Comparison of ENCODE assay signal across 10 cellular contexts in genomic region chr3:64945171-64945684, GRCh38.
A peak's percentile ranks its signal among the peaks of the same experiment; 100 is the strongest.
DNase-seq lines count a peak whose midpoint lies in the region; ATAC-seq, FAIRE-seq and TF ChIP-seq lines count a peak whose summit lies in the region.
"Had no signal": no experiment of that assay in that cellular context is flagged by ENCODE, and none has a peak within 500 bp of the region (broad histone marks: within the 10 kb centered on the region; RNA-seq: fewer than 3 reads in every experiment).

No MANE protein-coding gene starts in this region.

- FAIRE-seq in K562 (lab: Jason Lieb, UNC), result no peak

- H2AFZ ChIP-seq in K562 (ENCODE audit: low read depth, low read length) (peak overlapping the region; percentile 79), OCI-LY7 (ENCODE audit: low read length) (no peak overlapping the region)

- DNase-seq in HEK293T (ENCODE audit: extremely low spot score) (no peak), K562 (ENCODE audit: extremely low read depth in 1 of 4, low spot score in 3 of 4) (peak in 2 of 4 experiments; percentile 3 to 8), iPS DF 6.9 (ENCODE audit: low read depth, low spot score) (peak; percentile 20), renal cortical epithelial cell (ENCODE audit: low read depth) (peak; percentile 36), HPDE6-E6E7 (ENCODE audit: extremely low spot score) (no peak), NCI-H526 treated with DMSO at 0.1 percent for 48 hours (lab: John Stamatoyannopoulos, UW) (no peak), OCI-LY7 (ENCODE audit: low spot score) (no peak)
- DNase-seq in activated T-cell treated with anti-CD3 and anti-CD28 coated beads, Interleukin-2, amount 50 U/mL, for 48 hours, result no peak
- DNase-seq: cerebellar nuclear complex had no signal

- H3K9me1 ChIP-seq in K562 (ENCODE audit: control insufficient read depth, insufficient read depth, low read length), result no peaks in the 10 kb centered on the region

- TF ChIP-seq CTCF in K562 (IDR thresholded peaks at IDR 0.05 in 2 of 3, conservative IDR thresholded peaks at IDR 0.05 in 1 of 3; ENCODE audit: insufficient read depth in 2 of 3, low read depth in 1 of 3, low read length in 3 of 3), result no peak
- no peak for TF ChIP-seq CTCF in OCI-LY7 (conservative IDR thresholded peaks at IDR 0.05; ENCODE audit: low read length)

- peaks cover 0 to 2% of the 10 kb centered on the region in 2 experiments; a peak in 2 of 5 replicates for H3K4me1 ChIP-seq in K562 (replicated peaks in 1 of 2; ENCODE audit: control insufficient read depth in 2 of 2, insufficient read depth in 2 of 2, low read length in 2 of 2)
- H3K4me1 ChIP-seq in iPS DF 6.9 (ENCODE audit: control insufficient read depth, insufficient read depth, low read length), result peaks cover 2% of the 10 kb centered on the region; the same call in 1 of the 2 replicates
- H3K4me1 ChIP-seq in OCI-LY7 (ENCODE audit: insufficient read depth, low read length, poor library complexity, severe bottlenecking), result no peaks in the 10 kb centered on the region

- POLR2A ChIA-PET in HEK293T (lab: Yijun Ruan, JAX), result no interaction called here
- POLR2A ChIA-PET in K562 (lab: Yijun Ruan, JAX), result no interaction called here
- POLR2A ChIA-PET in OCI-LY7 (lab: Charles Lee), result interaction anchor here (0.6 kb wide), 1 partner anchor 907 kb away, joined by 3 read pairs; no protein-coding TSS in a partner anchor

- H3K27ac ChIP-seq in K562 (ENCODE audit: extremely low read depth, low read depth, low read length) (no peak overlapping the region), iPS DF 6.9 (ENCODE audit: low read length) (no peak overlapping the region), OCI-LY7 (ENCODE audit: low read depth, low read length, poor library complexity, severe bottlenecking) (no peak overlapping the region)
- H3K27ac ChIP-seq: KMS-11 had no signal

- no TSS peak for BruUV-seq in K562 (replicated peaks; lab: Mats Ljungman, UMichigan)
- no TSS peak for BruUV-seq in OCI-LY7 (replicated peaks; lab: Mats Ljungman, UMichigan)

- TF ChIP-seq EP300 in K562 (IDR thresholded peaks at IDR 0.05; ENCODE audit: low read length), result no peak

- H3K4me3 ChIP-seq in K562 (no peak overlapping the region), iPS DF 6.9 (ENCODE audit: low read length) (no peak overlapping the region), OCI-LY7 (ENCODE audit: low read depth, low read length, poor library complexity, severe bottlenecking) (no peak overlapping the region)

- in situ Hi-C loops in K562 (cut with MboI), result no loop called here

- H3K79me2 ChIP-seq in K562 (ENCODE audit: control insufficient read depth, insufficient read depth, low read length) (no peaks in the 10 kb centered on the region), OCI-LY7 (ENCODE audit: insufficient read depth, low read depth, low read length) (no peaks in the 10 kb centered on the region)

- no peaks in the 10 kb centered on the region for H3K9me3 ChIP-seq in K562 (replicated peaks; ENCODE audit: control insufficient read depth, insufficient read depth, low read depth, low read length)
- no peaks in the 10 kb centered on the region for H3K9me3 ChIP-seq in iPS DF 6.9 (ENCODE audit: control insufficient read depth, insufficient read depth, low read length)
- H3K9me3 ChIP-seq in OCI-LY7 (ENCODE audit: low read length), result no peaks in the 10 kb centered on the region

- intact Hi-C loops in K562 (cut with micrococcal nuclease), result no loop called here
- intact Hi-C loops in OCI-LY7 (cut with micrococcal nuclease; ENCODE audit: unreplicated experiment), result no loop called here

- 29% methylated on average over 6 of the region's 6 CpGs for WGBS in K562 (ENCODE audit: insufficient coverage, low coverage, missing lambda C conversion rate)
- no CpG with 5 or more reads among the region's 6 CpGs for WGBS in iPS DF 6.9 (ENCODE audit: insufficient coverage, insufficient read length)

- ATAC-seq in K562, result peak; percentile 37; the same call in 1 of the 3 replicates

- no peaks in the 10 kb centered on the region for H3K36me3 ChIP-seq in K562 (ENCODE audit: control insufficient read depth, insufficient read depth, low read length)
- H3K36me3 ChIP-seq in iPS DF 6.9 (ENCODE audit: control insufficient read depth, insufficient read depth, low read length), result no peaks in the 10 kb centered on the region
- H3K36me3 ChIP-seq in OCI-LY7 (ENCODE audit: insufficient read depth, low read length), result no peaks in the 10 kb centered on the region

- no peak overlapping the region for H3K9ac ChIP-seq in K562 (ENCODE audit: insufficient read depth in 1 of 2, low read depth in 2 of 2, low read length in 2 of 2)
- H3K9ac ChIP-seq: KMS-11 had no signal

- CTCF ChIA-PET in HEK293T (lab: Yijun Ruan, JAX) (no interaction called here), K562 (lab: Yijun Ruan, JAX; ENCODE audit: low intra/inter-chr PET ratio) (no interaction called here), OCI-LY7 (lab: Charles Lee; ENCODE audit: unreplicated experiment) (interaction anchor here (0.5 kb wide), 1 partner anchor 24 kb away, joined by 4 read pairs; no protein-coding TSS in a partner anchor)

- no peak for TF ChIP-seq RAD21 in K562 (CRISPR knock-in tag; conservative IDR thresholded peaks at IDR 0.05 in 1 of 2, IDR thresholded peaks at IDR 0.05 in 1 of 2)

- H3K4me2 ChIP-seq in K562 (ENCODE audit: insufficient read depth, low read length) (peak overlapping the region; percentile 30; the same call in 1 of the 2 replicates), OCI-LY7 (ENCODE audit: low read length) (no peak overlapping the region)
- H3K4me2 ChIP-seq: KMS-11 had no signal

- no peaks in the 10 kb centered on the region for H3K9me2 ChIP-seq in OCI-LY7 (ENCODE audit: insufficient read depth, low read length)

- H3K27me3 ChIP-seq in K562 (ENCODE audit: control insufficient read depth in 2 of 2, insufficient read depth in 2 of 2, low read length in 2 of 2), result no peaks in the 10 kb centered on the region
- H3K27me3 ChIP-seq in iPS DF 6.9 (ENCODE audit: control insufficient read depth, insufficient read depth, low read length), result no peaks in the 10 kb centered on the region

- no peak for TF ChIP-seq POLR2A in K562 (conservative IDR thresholded peaks at IDR 0.05)

- H4K20me1 ChIP-seq in K562 (replicated peaks; ENCODE audit: control insufficient read depth, insufficient read depth, low read length) (no peaks in the 10 kb centered on the region), OCI-LY7 (ENCODE audit: insufficient read depth, low read length) (no peaks in the 10 kb centered on the region)

TF ChIP-seq in HEK293T, 16 proteins besides CTCF, POLR2A, EP300 and RAD21:
- TF ChIP-seq CTBP1 (IDR thresholded peaks at IDR 0.05; ENCODE audit: borderline replicate concordance) (no peak), PKNOX1 (IDR thresholded peaks at IDR 0.05) (peak; percentile 39)

TF ChIP-seq in K562, 482 proteins besides CTCF, POLR2A, EP300 and RAD21 (continues in another document):
- TF ChIP-seq PKNOX1 (IDR thresholded peaks at IDR 0.05) (peak; percentile 64), SPI1 (IDR thresholded peaks at IDR 0.05; ENCODE audit: borderline replicate concordance, low read depth, low read length) (peak; percentile 36; the same call in 1 of the 2 replicates), TAF1 (IDR thresholded peaks at IDR 0.05; ENCODE audit: control insufficient read depth, extremely low read depth, insufficient read depth, low read length, severe bottlenecking) (no peak), NFYB (IDR thresholded peaks at IDR 0.05; ENCODE audit: extremely low read depth, insufficient read length) (no peak), ELK1 (CRISPR knock-in tag; IDR thresholded peaks at IDR 0.05) (no peak), PBX2 (CRISPR knock-in tag; IDR thresholded peaks at IDR 0.05; ENCODE audit: low read depth) (no peak), PBX2 (tag; conservative IDR thresholded peaks at IDR 0.05; ENCODE audit: low read depth) (peak; percentile 76), PHF21A (IDR thresholded peaks at IDR 0.05; ENCODE audit: borderline replicate concordance, low read depth) (no peak), ZNF384 (IDR thresholded peaks at IDR 0.05; ENCODE audit: low read depth, low read length) (0 out of 2 replicates have a peak, but pooled peaks have one; percentile 15), RFX1 (IDR thresholded peaks at IDR 0.05) (peak; percentile 50), CBX1 (IDR thresholded peaks at IDR 0.05; ENCODE audit: low read depth) (no peak)

Comparison
In these comparisons a context has a peak if more than half of its experiments do, and no peak if none do; other contexts are left out.
1. DNase-seq: peak in iPS DF 6.9 (single experiment) and renal cortical epithelial cell (single experiment); none in HEK293T (single experiment), activated T-cell treated with anti-CD3 and anti-CD28 coated beads, Interleukin-2, amount 50 U/mL, for 48 hours (0 of 2), HPDE6-E6E7 (single experiment), NCI-H526 treated with DMSO at 0.1 percent for 48 hours (single experiment) and OCI-LY7 (single experiment).